ENCODE assay signal across 17 cellular contexts in genomic region chr5:153237671-153238332, GRCh38.
A peak's percentile ranks its signal among the peaks of the same experiment; 100 is the strongest.
DNase-seq lines count a peak whose midpoint lies in the region; ATAC-seq and TF ChIP-seq lines count a peak whose summit lies in the region.
"Had no signal": no experiment of that assay in that cellular context is flagged by ENCODE, and none has a peak within 500 bp of the region (broad histone marks: within the 10 kb centered on the region; RNA-seq: fewer than 3 reads in every experiment).

No MANE protein-coding gene starts in this region.

- no peaks in the 10 kb centered on the region for H3K4me1 Mint-ChIP-seq in activated T-cell treated with anti-CD3 and anti-CD28 coated beads, Interleukin-2, amount 50 U/mL, for 24 hours (ENCODE audit: low read depth)
- H3K4me1 Mint-ChIP-seq: CD4-positive, CD25-positive, alpha-beta regulatory T cell; nephron had no signal

- H3K9me3 Mint-ChIP-seq in activated T-cell treated with anti-CD3 and anti-CD28 coated beads, Interleukin-2, amount 50 U/mL, for 24 hours: peaks cover 16% of the 10 kb centered on the region
- H3K9me3 Mint-ChIP-seq: nephron had no signal

- DNase-seq in MM.1S: peak; percentile 60
- DNase-seq in stimulated activated CD4-positive, alpha-beta T cell treated with anti-CD3 and anti-CD28 coated beads, Interleukin-2, amount 100 ng/mL, for 24 hours: no peak
- no peak for DNase-seq in activated CD4-positive, alpha-beta T cell treated with anti-CD3 and anti-CD28 coated beads for 48 hours
- no peak for DNase-seq in activated T-cell treated with anti-CD3 and anti-CD28 coated beads, Interleukin-2, amount 50 U/mL, for 24 hours
- DNase-seq in SIG-M5 (lab: John Stamatoyannopoulos, UW): no peak
- DNase-seq: activated CD8-positive, alpha-beta memory T cell treated with anti-CD3 and anti-CD28 coated beads, Interleukin-2, amount 50 U/mL, for 4 hours; aorta; CD4-positive, CD25-positive, alpha-beta regulatory T cell; effector CD8-positive, alpha-beta T cell; left ventricle myocardium inferior; NCI-H187 treated with DMSO at 0.1 percent for 48 hours; Peyer's patch; T1000 had no signal

- no peak overlapping the region for H3K27ac Mint-ChIP-seq in activated T-cell treated with anti-CD3 and anti-CD28 coated beads, Interleukin-2, amount 50 U/mL, for 24 hours
- H3K27ac Mint-ChIP-seq: CD4-positive, CD25-positive, alpha-beta regulatory T cell; nephron had no signal

- no peaks in the 10 kb centered on the region for H3K36me3 ChIP-seq in MM.1S (replicated peaks; ENCODE audit: insufficient read depth, low read length)
- H3K36me3 ChIP-seq: left ventricle myocardium inferior, Peyer's patch had no signal

- H3K27me3 Mint-ChIP-seq in activated T-cell treated with anti-CD3 and anti-CD28 coated beads, Interleukin-2, amount 50 U/mL, for 24 hours: no peaks in the 10 kb centered on the region
- H3K27me3 Mint-ChIP-seq: CD4-positive, CD25-positive, alpha-beta regulatory T cell had no signal

- peak; percentile 85 for ATAC-seq in GM18873 (IDR thresholded peaks at IDR 0.05; ENCODE audit: low FRiP score, unreplicated experiment)
- ATAC-seq in GM21526 (IDR thresholded peaks at IDR 0.05; ENCODE audit: low FRiP score, unreplicated experiment): peak; percentile 76
- peak; percentile 71 for ATAC-seq in HG03039 (IDR thresholded peaks at IDR 0.05; ENCODE audit: unreplicated experiment)

- no peaks in the 10 kb centered on the region for H3K9me3 ChIP-seq in MM.1S (replicated peaks; ENCODE audit: insufficient read depth, low read length)
- H3K9me3 ChIP-seq: left ventricle myocardium inferior, Peyer's patch had no signal

- H3K27ac ChIP-seq in MM.1S (ENCODE audit: low read length): no peak overlapping the region
- H3K27ac ChIP-seq: left ventricle myocardium inferior, Peyer's patch had no signal

- peaks cover 15% of the 10 kb centered on the region for H3K4me1 ChIP-seq in MM.1S (ENCODE audit: low read length)
- H3K4me1 ChIP-seq: left ventricle myocardium inferior, Peyer's patch had no signal

- no peaks in the 10 kb centered on the region for H4K20me1 ChIP-seq in MM.1S (ENCODE audit: insufficient read depth, low read length)

- no peak overlapping the region for H3K9ac ChIP-seq in MM.1S (ENCODE audit: low read length)

- no peaks in the 10 kb centered on the region for H3K27me3 ChIP-seq in MM.1S (replicated peaks; ENCODE audit: insufficient read depth, low read length)
- H3K27me3 ChIP-seq: Peyer's patch had no signal

- H3K36me3 Mint-ChIP-seq in activated T-cell treated with anti-CD3 and anti-CD28 coated beads, Interleukin-2, amount 50 U/mL, for 24 hours (ENCODE audit: low read depth): no peaks in the 10 kb centered on the region
- H3K36me3 Mint-ChIP-seq: CD4-positive, CD25-positive, alpha-beta regulatory T cell had no signal

- H2AFZ ChIP-seq in MM.1S (ENCODE audit: low read length): no peak overlapping the region

- no peak overlapping the region for H3K4me3 ChIP-seq in MM.1S (ENCODE audit: low read length)
- H3K4me3 ChIP-seq: left ventricle myocardium inferior, Peyer's patch had no signal

- H3K79me2 ChIP-seq in MM.1S (ENCODE audit: low read length): no peaks in the 10 kb centered on the region

- H3K4me2 ChIP-seq in MM.1S (ENCODE audit: low read depth, low read length): peak overlapping the region; percentile 19; the same call in 1 of the 2 replicates

- no peak for TF ChIP-seq CTCF in MM.1S (IDR thresholded peaks at IDR 0.05; ENCODE audit: low read length)

- H3K4me3 Mint-ChIP-seq in activated T-cell treated with anti-CD3 and anti-CD28 coated beads, Interleukin-2, amount 50 U/mL, for 24 hours: no peak overlapping the region
- H3K4me3 Mint-ChIP-seq: CD4-positive, CD25-positive, alpha-beta regulatory T cell; nephron had no signal

- peaks cover 8% of the 10 kb centered on the region for H3F3A ChIP-seq in MM.1S (ENCODE audit: insufficient read depth, low read length)

- no peaks in the 10 kb centered on the region for H3K9me2 ChIP-seq in MM.1S (replicated peaks; ENCODE audit: insufficient read depth, low read length)
